9 cellular contexts compared by ENCODE assay signal in genomic region chr17:77924757-77925336, GRCh38. TPM values are rescaled to one million over a fixed set of nuclear protein-coding genes. Genes with fewer than 3 reads are reported as not detected.
DNase-seq lines count a peak whose midpoint lies in the region; ATAC-seq and TF ChIP-seq lines count a peak whose summit lies in the region.
"Had no signal": no experiment of that assay in that cellular context is flagged by ENCODE, and none has a peak within 500 bp of the region (broad histone marks: within the 10 kb centered on the region; RNA-seq: fewer than 3 reads in every experiment).

No MANE protein-coding gene starts in this region.

- H3K36me3 ChIP-seq in aorta (ENCODE audit: control insufficient read depth in 1 of 2, insufficient read depth in 2 of 2, low read length in 1 of 2), result no peaks in the 10 kb centered on the region

- H3K27me3 Mint-ChIP-seq in endothelial cell (ENCODE audit: unreplicated experiment), result peaks cover 5% of the 10 kb centered on the region
- no peaks in the 10 kb centered on the region for H3K27me3 Mint-ChIP-seq in activated CD4-positive, alpha-beta T cell treated with anti-CD3 and anti-CD28 coated beads for 36 hours

- peaks cover 2% of the 10 kb centered on the region for H3K4me1 Mint-ChIP-seq in endothelial cell (ENCODE audit: unreplicated experiment)
- peaks cover 18% of the 10 kb centered on the region for H3K4me1 Mint-ChIP-seq in activated CD4-positive, alpha-beta T cell treated with anti-CD3 and anti-CD28 coated beads for 36 hours

- no peaks in the 10 kb centered on the region for H3K9me3 ChIP-seq in aorta (ENCODE audit: control insufficient read depth, low read length)
- H3K9me3 ChIP-seq: psoas muscle had no signal

- POLR2A ChIA-PET in activated CD4-positive, alpha-beta T cell treated with anti-CD3 and anti-CD28 coated beads for 36 hours (lab: Charles Lee), result no interaction called here

- WGBS in aorta, 2 donors, result 38% methylated on average over 14 of the region's 14 CpGs

- intact Hi-C loops in aorta (cut with DNase I), result no loop called here
- intact Hi-C loops in activated CD4-positive, alpha-beta T cell treated with anti-CD3 and anti-CD28 coated beads for 36 hours (cut with DNase I, micrococcal nuclease), result no loop called here

- H3K27me3 ChIP-seq in aorta (ENCODE audit: control insufficient read depth in 1 of 2, insufficient read depth in 2 of 2, low read length in 1 of 2), result no peaks in the 10 kb centered on the region

- CTCF ChIA-PET in activated CD4-positive, alpha-beta T cell treated with anti-CD3 and anti-CD28 coated beads for 36 hours (lab: Charles Lee), result no interaction called here

- H3K36me3 Mint-ChIP-seq in endothelial cell (ENCODE audit: low read depth, unreplicated experiment), result peaks cover 4% of the 10 kb centered on the region
- no peaks in the 10 kb centered on the region for H3K36me3 Mint-ChIP-seq in activated CD4-positive, alpha-beta T cell treated with anti-CD3 and anti-CD28 coated beads for 36 hours (ENCODE audit: low read depth)

- H3K4me1 ChIP-seq in aorta (ENCODE audit: control insufficient read depth in 1 of 2, insufficient read depth in 2 of 2, low read length in 2 of 2), result no peaks in the 10 kb centered on the region
- H3K4me1 ChIP-seq: psoas muscle had no signal

- ATAC-seq in aorta (ENCODE audit: low FRiP score) (peak; percentile 72), GM18858 (IDR thresholded peaks at IDR 0.05; ENCODE audit: unreplicated experiment) (no peak)
- ATAC-seq in activated CD4-positive, alpha-beta T cell treated with anti-CD3 and anti-CD28 coated beads for 36 hours, result no peak

- H3K9me3 Mint-ChIP-seq in endothelial cell (ENCODE audit: unreplicated experiment), result no peaks in the 10 kb centered on the region
- no peaks in the 10 kb centered on the region for H3K9me3 Mint-ChIP-seq in activated CD4-positive, alpha-beta T cell treated with anti-CD3 and anti-CD28 coated beads for 36 hours (ENCODE audit: low read depth)

- no peak overlapping the region for H3K27ac Mint-ChIP-seq in endothelial cell (ENCODE audit: unreplicated experiment)
- no peak overlapping the region for H3K27ac Mint-ChIP-seq in activated CD4-positive, alpha-beta T cell treated with anti-CD3 and anti-CD28 coated beads for 36 hours

- no peak overlapping the region for H3K4me3 ChIP-seq in aorta (ENCODE audit: low read length in 2 of 2)
- H3K4me3 ChIP-seq: psoas muscle had no signal

- H3K27ac ChIP-seq in aorta (ENCODE audit: low read depth in 1 of 2, low read length in 2 of 2), result no peak overlapping the region
- H3K27ac ChIP-seq: psoas muscle had no signal

- DNase-seq in NCI-H2227 (lab: John Stamatoyannopoulos, UW; ENCODE audit: unreplicated experiment), result peak; percentile 42
- no peak for DNase-seq in NCI-H2227 treated with DMSO at 0.1 percent for 48 hours (lab: John Stamatoyannopoulos, UW)
- DNase-seq in endothelial cell (ENCODE audit: low spot score), result no peak
- peak; percentile 64 for DNase-seq in left kidney (ENCODE audit: low read depth, low spot score)
- peak; percentile 80 to 83 for DNase-seq in aorta
- DNase-seq in activated CD4-positive, alpha-beta T cell treated with anti-CD3 and anti-CD28 coated beads for 36 hours, result no peak
- DNase-seq in AML-193 (lab: John Stamatoyannopoulos, UW), result no peak

- H3K4me3 Mint-ChIP-seq in endothelial cell (ENCODE audit: unreplicated experiment), result peak overlapping the region; percentile 66
- no peak overlapping the region for H3K4me3 Mint-ChIP-seq in activated CD4-positive, alpha-beta T cell treated with anti-CD3 and anti-CD28 coated beads for 36 hours

- no peak for TF ChIP-seq CTCF in endothelial cell (IDR thresholded peaks at IDR 0.05; ENCODE audit: unreplicated experiment)

RNA-seq across cellular contexts. Expression of gene TNRC6C, which starts 33.7 kb away (rescaled TPM):
- total RNA-seq in endothelial cell (ENCODE audit: unreplicated experiment) (13.1 TPM), aorta (10 to 100 TPM; 45.7 to 62.2 TPM)
- 10 to 100 TPM in 1 of 2 donors, 1 to 10 TPM in 1; 3.3 to 11.6 TPM for polyA plus RNA-seq in aorta
- 10 to 100 TPM; 19.6 to 20.3 TPM for total RNA-seq in activated CD4-positive, alpha-beta T cell treated with anti-CD3 and anti-CD28 coated beads for 36 hours

Comparison
In these comparisons a context has a peak if more than half of its experiments do, and no peak if none do; other contexts are left out.
1. DNase-seq: peak in NCI-H2227 (single experiment), left kidney (single experiment) and aorta (2 of 2); none in NCI-H2227 treated with DMSO at 0.1 percent for 48 hours (single experiment), endothelial cell (single experiment), activated CD4-positive, alpha-beta T cell treated with anti-CD3 and anti-CD28 coated beads for 36 hours (single experiment) and AML-193 (0 of 2).